In genomic region chr11:66907751-66908173, GRCh38 we compare ENCODE assay signal across 1 cellular context.
A peak's percentile ranks its signal among the peaks of the same experiment; 100 is the strongest.
TF ChIP-seq lines count a peak whose summit lies in the region.

No MANE protein-coding gene starts in this region.

TF ChIP-seq in HepG2, 621 proteins besides CTCF, POLR2A, EP300 and RAD21 (continued from another document and continues in another):
- TF ChIP-seq ARID5B (CRISPR knock-in tag; IDR thresholded peaks at IDR 0.05) (peak; percentile 79), MAX (IDR thresholded peaks at IDR 0.05) (peak; percentile 55), ZNF720 (CRISPR knock-in tag; IDR thresholded peaks at IDR 0.05) (no peak), BORCS8-MEF2B (CRISPR knock-in tag; IDR thresholded peaks at IDR 0.05) (peak; percentile 72; the same call in 1 of the 2 replicates), ZNF230 (CRISPR knock-in tag; IDR thresholded peaks at IDR 0.05) (no peak), SSRP1 (CRISPR knock-in tag; IDR thresholded peaks at IDR 0.05) (no peak), IRF2 (CRISPR knock-in tag; IDR thresholded peaks at IDR 0.05) (peak; percentile 54), MAFK (conservative IDR thresholded peaks at IDR 0.05 in 1 of 2, IDR thresholded peaks at IDR 0.05 in 1 of 2; ENCODE audit: low read length in 2 of 2) (no peak), ZBTB42 (CRISPR knock-in tag; IDR thresholded peaks at IDR 0.05) (no peak), PITX1 (CRISPR knock-in tag; IDR thresholded peaks at IDR 0.05) (peak; percentile 86), ZNF235 (CRISPR knock-in tag; IDR thresholded peaks at IDR 0.05; ENCODE audit: borderline replicate concordance) (no peak), ZNF577 (CRISPR knock-in tag; IDR thresholded peaks at IDR 0.05; ENCODE audit: borderline replicate concordance, low read depth) (no peak), ZNF7 (CRISPR knock-in tag; IDR thresholded peaks at IDR 0.05) (no peak), DMTF1 (CRISPR knock-in tag; IDR thresholded peaks at IDR 0.05) (no peak), ZNF782 (CRISPR knock-in tag; IDR thresholded peaks at IDR 0.05; ENCODE audit: borderline replicate concordance) (no peak), ZNF703 (CRISPR knock-in tag; IDR thresholded peaks at IDR 0.05; ENCODE audit: borderline replicate concordance) (no peak), ZNF891 (CRISPR knock-in tag; IDR thresholded peaks at IDR 0.05) (no peak), RARG (CRISPR knock-in tag; IDR thresholded peaks at IDR 0.05; ENCODE audit: low read depth) (no peak), HMG20A (CRISPR knock-in tag; IDR thresholded peaks at IDR 0.05; ENCODE audit: borderline replicate concordance) (peak; percentile 50; the same call in 1 of the 2 replicates), ZSCAN20 (CRISPR knock-in tag; IDR thresholded peaks at IDR 0.05; ENCODE audit: borderline replicate concordance) (no peak), ONECUT2 (CRISPR knock-in tag; IDR thresholded peaks at IDR 0.05) (no peak), ZBTB4 (CRISPR knock-in tag; IDR thresholded peaks at IDR 0.05; ENCODE audit: borderline replicate concordance) (no peak; the same call in 1 of the 2 replicates), CENPX (CRISPR knock-in tag; IDR thresholded peaks at IDR 0.05) (no peak), ZNF563 (CRISPR knock-in tag; IDR thresholded peaks at IDR 0.05) (no peak), SIN3B (IDR thresholded peaks at IDR 0.05; ENCODE audit: low read length) (no peak), CBX1 (IDR thresholded peaks at IDR 0.05; ENCODE audit: low read depth) (no peak), SP5 (CRISPR knock-in tag; IDR thresholded peaks at IDR 0.05; ENCODE audit: borderline replicate concordance, low read depth) (peak; percentile 73; the same call in 1 of the 2 replicates), CREB3 (CRISPR knock-in tag; IDR thresholded peaks at IDR 0.05) (no peak), ZNF570 (CRISPR knock-in tag; IDR thresholded peaks at IDR 0.05; ENCODE audit: borderline replicate concordance) (no peak), MED1 (CRISPR knock-in tag; IDR thresholded peaks at IDR 0.05) (peak; percentile 63; the same call in 1 of the 2 replicates), BCLAF1 (IDR thresholded peaks at IDR 0.05) (no peak), ZC3H4 (CRISPR knock-in tag; IDR thresholded peaks at IDR 0.05; ENCODE audit: borderline replicate concordance) (no peak), SMYD3 (CRISPR knock-in tag; IDR thresholded peaks at IDR 0.05) (0 out of 2 replicates have a peak, but pooled peaks have one; percentile 60), ZSCAN31 (CRISPR knock-in tag; IDR thresholded peaks at IDR 0.05; ENCODE audit: low read depth) (no peak), ZMAT3 (CRISPR knock-in tag; conservative IDR thresholded peaks at IDR 0.05) (no peak; the same call in 1 of the 2 replicates), KDM4B (CRISPR knock-in tag; IDR thresholded peaks at IDR 0.05) (no peak), SNRNP70 (IDR thresholded peaks at IDR 0.05; ENCODE audit: low read depth, low read length) (no peak), MTA3 (CRISPR knock-in tag; IDR thresholded peaks at IDR 0.05) (no peak), TAF1 (CRISPR knock-in tag; IDR thresholded peaks at IDR 0.05) (peak; percentile 33; the same call in 1 of the 2 replicates), MAFF (IDR thresholded peaks at IDR 0.05; ENCODE audit: low read depth, low read length) (no peak), TBX3 (IDR thresholded peaks at IDR 0.05; ENCODE audit: borderline replicate concordance) (0 out of 2 replicates have a peak, but pooled peaks have one; percentile 11), ZNF598 (CRISPR knock-in tag; IDR thresholded peaks at IDR 0.05; ENCODE audit: borderline replicate concordance) (no peak; the same call in 1 of the 2 replicates), TERF1 (CRISPR knock-in tag; IDR thresholded peaks at IDR 0.05) (no peak), HOXA9 (CRISPR knock-in tag; IDR thresholded peaks at IDR 0.05; ENCODE audit: borderline replicate concordance) (no peak), ZBTB14 (CRISPR knock-in tag; IDR thresholded peaks at IDR 0.05) (no peak), MEIS1 (CRISPR knock-in tag; IDR thresholded peaks at IDR 0.05; ENCODE audit: borderline replicate concordance) (no peak), HHEX (CRISPR knock-in tag; IDR thresholded peaks at IDR 0.05) (no peak), ZNF503 (CRISPR knock-in tag; IDR thresholded peaks at IDR 0.05) (peak; percentile 59; the same call in 1 of the 2 replicates), ZNF737 (CRISPR knock-in tag; IDR thresholded peaks at IDR 0.05; ENCODE audit: borderline replicate concordance) (no peak), HNF4A (CRISPR knock-in tag; IDR thresholded peaks at IDR 0.05) (peak; percentile 90), ZNF660 (CRISPR knock-in tag; IDR thresholded peaks at IDR 0.05; ENCODE audit: borderline replicate concordance, low read depth) (no peak)
